8 cellular contexts compared by ENCODE assay signal in the genomic region with DNA sequence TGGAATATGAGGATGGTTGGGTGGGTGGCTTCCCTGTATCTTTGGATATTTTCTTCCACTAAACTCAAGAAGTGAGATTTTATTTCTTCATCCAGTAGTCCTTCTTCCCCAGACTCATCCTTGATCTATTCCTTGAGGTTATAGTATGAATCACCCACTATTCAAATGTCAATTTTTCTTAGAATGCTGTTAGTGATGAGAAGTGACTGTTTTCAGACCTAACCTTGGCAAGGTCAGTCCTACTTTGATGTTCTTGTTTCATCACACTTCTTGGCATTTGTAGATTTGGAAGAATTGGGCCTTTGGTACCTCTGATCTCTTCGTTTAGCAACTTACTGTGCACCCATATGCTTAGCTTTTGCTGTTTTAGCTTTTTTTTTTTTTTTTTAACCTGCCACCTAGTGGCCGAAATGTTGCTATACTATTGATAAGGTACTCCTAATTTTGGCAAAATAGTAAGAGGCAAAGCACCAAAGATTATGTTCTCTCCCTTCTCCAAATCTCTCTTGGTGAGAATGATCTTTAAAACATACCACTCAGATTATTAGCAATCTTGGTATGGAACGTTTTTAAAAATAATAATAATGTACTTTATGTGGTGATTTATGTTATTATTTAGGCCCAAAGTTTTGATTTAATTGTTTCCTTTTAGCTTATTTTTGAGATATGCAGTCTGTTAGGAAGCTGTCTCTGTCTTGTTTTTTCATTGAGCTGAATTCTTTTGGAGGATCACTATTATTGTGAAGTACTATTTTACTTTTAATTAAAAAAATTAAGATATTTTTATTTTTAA. TPM values are rescaled to one million over a fixed set of nuclear protein-coding genes. Genes with fewer than 3 reads are reported as not detected.
DNase-seq lines count a peak whose midpoint lies in the region; ATAC-seq and TF ChIP-seq lines count a peak whose summit lies in the region.

No MANE protein-coding gene starts in this region.

- H3K9me3 ChIP-seq in breast epithelium: no peaks in the 10 kb centered on the region

- DNase-seq in A172 (ENCODE audit: low spot score) (peak; percentile 27), G401 (ENCODE audit: low spot score) (peak; percentile 70), NCI-H526 treated with DMSO at 0.1 percent for 48 hours (lab: John Stamatoyannopoulos, UW) (peak; percentile 20), breast epithelium (ENCODE audit: low spot score in 2 of 2) (no peak), left kidney (ENCODE audit: low read depth, low spot score) (peak; percentile 65), NCI-H187 treated with DMSO at 0.1 percent for 48 hours (lab: John Stamatoyannopoulos, UW) (no peak)
- DNase-seq in stimulated activated CD4-positive, alpha-beta T cell treated with anti-CD3 and anti-CD28 coated beads, Interleukin-15, amount 100 ng/mL, for 24 hours: no peak

- no peaks in the 10 kb centered on the region for H3K27me3 ChIP-seq in breast epithelium

- H3K4me1 ChIP-seq in breast epithelium: no peaks in the 10 kb centered on the region

- H3K4me3 ChIP-seq in breast epithelium: no peak overlapping the region

- H3K36me3 ChIP-seq in breast epithelium: no peaks in the 10 kb centered on the region

- intact Hi-C loops in breast epithelium (cut with DNase I; ENCODE audit: low total_unique reads): no loop called here

- peak; percentile 49 for ATAC-seq in HG02642 (IDR thresholded peaks at IDR 0.05; ENCODE audit: poor library complexity, unreplicated experiment)

- no peak for TF ChIP-seq POLR2A in breast epithelium (IDR thresholded peaks at IDR 0.05)

- in situ Hi-C loops in G401 (cut with HindIII; ENCODE audit: low sequenced_read_pairs): no loop called here

- H3K27ac ChIP-seq in breast epithelium: no peak overlapping the region

- TF ChIP-seq CTCF in breast epithelium (IDR thresholded peaks at IDR 0.05): peak; percentile 15 to 56 (median 38)

RNA-seq across cellular contexts. Expression of a gene that starts 16.5 kb away (rescaled TPM):
- total RNA-seq in A172 (2014; rRNA removed; shearing (Covaris generic)): 40.7 and 40.8 TPM in 2 replicates
- total RNA-seq in G401 (2014; rRNA removed; shearing (Covaris generic)): 22.2 and 26.8 TPM in 2 replicates
- 10 to 100 TPM; 11.8 to 23.0 (median 17.4) TPM for total RNA-seq in breast epithelium

Comparison
In these comparisons a context has a peak if more than half of its experiments do, and no peak if none do; other contexts are left out.
1. DNase-seq: peak in A172 (single experiment), G401 (single experiment), NCI-H526 treated with DMSO at 0.1 percent for 48 hours (single experiment) and left kidney (single experiment); none in breast epithelium (0 of 2), NCI-H187 treated with DMSO at 0.1 percent for 48 hours (single experiment) and stimulated activated CD4-positive, alpha-beta T cell treated with anti-CD3 and anti-CD28 coated beads, Interleukin-15, amount 100 ng/mL, for 24 hours (single experiment).